Comparison of ENCODE assay signal across 2 cellular contexts in the genomic region with DNA sequence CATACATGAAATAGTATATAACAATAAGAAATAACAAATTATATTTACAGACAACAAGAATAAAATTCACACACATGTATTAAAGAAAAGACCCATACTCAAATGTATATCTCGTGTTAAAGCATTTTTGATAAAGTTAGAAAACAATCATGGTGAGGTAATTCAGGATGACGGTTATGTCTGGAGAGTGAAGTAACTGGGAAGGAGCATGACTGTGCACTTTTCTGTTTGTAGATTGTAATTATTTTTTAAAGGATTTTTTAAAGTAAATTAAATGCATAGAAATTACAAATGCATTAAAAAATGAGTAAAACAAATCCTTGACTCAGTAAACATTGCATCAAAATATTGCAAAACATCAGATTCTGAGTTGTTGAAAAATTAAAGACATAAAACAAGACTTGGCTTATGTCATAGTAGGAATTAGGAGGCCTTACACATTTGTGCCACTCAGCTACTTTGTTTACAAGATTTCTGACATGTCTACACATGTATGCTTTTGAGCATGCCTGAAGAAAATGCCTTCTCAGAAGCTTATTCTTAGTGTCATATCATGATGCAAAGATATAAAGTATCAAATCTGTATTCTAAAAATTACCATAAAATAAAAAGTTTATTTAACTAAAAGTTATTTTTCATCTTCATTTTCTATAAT.
TF ChIP-seq lines count a peak whose summit lies in the region.

No MANE protein-coding gene starts in this region.

TF ChIP-seq in HCT116, 20 proteins besides CTCF, POLR2A, EP300 and RAD21 (continued from another document):
- TF ChIP-seq EGR1 (IDR thresholded peaks at IDR 0.05; ENCODE audit: low read depth) (no peak), YY1 (IDR thresholded peaks at IDR 0.05; ENCODE audit: extremely low read depth, insufficient replicate concordance, low read depth, low read length) (no peak), SP1 (IDR thresholded peaks at IDR 0.05; ENCODE audit: low read depth) (no peak), CEBPB (IDR thresholded peaks at IDR 0.05; ENCODE audit: low read depth) (no peak), EZH2phosphoT487 (IDR thresholded peaks at IDR 0.05; ENCODE audit: borderline replicate concordance) (no peak), EZH2 (IDR thresholded peaks at IDR 0.05) (no peak), TCF7L2 (IDR thresholded peaks at IDR 0.05; ENCODE audit: borderline replicate concordance, extremely low read depth, insufficient read depth, insufficient read length) (no peak), CBX3 (IDR thresholded peaks at IDR 0.05; ENCODE audit: low read depth) (no peak), ZNF274 (IDR thresholded peaks at IDR 0.05; ENCODE audit: low read depth, low read length) (no peak)
- TF ChIP-seq, protein P1, sequence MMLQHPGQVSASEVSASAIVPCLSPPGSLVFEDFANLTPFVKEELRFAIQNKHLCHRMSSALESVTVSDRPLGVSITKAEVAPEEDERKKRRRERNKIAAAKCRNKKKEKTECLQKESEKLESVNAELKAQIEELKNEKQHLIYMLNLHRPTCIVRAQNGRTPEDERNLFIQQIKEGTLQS (IDR thresholded peaks at IDR 0.05), result no peak
- TF ChIP-seq, protein P2, sequence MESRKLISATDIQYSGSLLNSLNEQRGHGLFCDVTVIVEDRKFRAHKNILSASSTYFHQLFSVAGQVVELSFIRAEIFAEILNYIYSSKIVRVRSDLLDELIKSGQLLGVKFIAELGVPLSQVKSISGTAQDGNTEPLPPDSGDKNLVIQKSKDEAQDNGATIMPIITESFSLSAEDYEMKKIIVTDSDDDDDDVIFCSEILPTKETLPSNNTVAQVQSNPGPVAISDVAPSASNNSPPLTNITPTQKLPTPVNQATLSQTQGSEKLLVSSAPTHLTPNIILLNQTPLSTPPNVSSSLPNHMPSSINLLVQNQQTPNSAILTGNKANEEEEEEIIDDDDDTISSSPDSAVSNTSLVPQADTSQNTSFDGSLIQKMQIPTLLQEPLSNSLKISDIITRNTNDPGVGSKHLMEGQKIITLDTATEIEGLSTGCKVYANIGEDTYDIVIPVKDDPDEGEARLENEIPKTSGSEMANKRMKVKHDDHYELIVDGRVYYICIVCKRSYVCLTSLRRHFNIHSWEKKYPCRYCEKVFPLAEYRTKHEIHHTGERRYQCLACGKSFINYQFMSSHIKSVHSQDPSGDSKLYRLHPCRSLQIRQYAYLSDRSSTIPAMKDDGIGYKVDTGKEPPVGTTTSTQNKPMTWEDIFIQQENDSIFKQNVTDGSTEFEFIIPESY (IDR thresholded peaks at IDR 0.05; ENCODE audit: extremely low read depth, insufficient replicate concordance, low read length), result no peak
- TF ChIP-seq, protein P3, sequence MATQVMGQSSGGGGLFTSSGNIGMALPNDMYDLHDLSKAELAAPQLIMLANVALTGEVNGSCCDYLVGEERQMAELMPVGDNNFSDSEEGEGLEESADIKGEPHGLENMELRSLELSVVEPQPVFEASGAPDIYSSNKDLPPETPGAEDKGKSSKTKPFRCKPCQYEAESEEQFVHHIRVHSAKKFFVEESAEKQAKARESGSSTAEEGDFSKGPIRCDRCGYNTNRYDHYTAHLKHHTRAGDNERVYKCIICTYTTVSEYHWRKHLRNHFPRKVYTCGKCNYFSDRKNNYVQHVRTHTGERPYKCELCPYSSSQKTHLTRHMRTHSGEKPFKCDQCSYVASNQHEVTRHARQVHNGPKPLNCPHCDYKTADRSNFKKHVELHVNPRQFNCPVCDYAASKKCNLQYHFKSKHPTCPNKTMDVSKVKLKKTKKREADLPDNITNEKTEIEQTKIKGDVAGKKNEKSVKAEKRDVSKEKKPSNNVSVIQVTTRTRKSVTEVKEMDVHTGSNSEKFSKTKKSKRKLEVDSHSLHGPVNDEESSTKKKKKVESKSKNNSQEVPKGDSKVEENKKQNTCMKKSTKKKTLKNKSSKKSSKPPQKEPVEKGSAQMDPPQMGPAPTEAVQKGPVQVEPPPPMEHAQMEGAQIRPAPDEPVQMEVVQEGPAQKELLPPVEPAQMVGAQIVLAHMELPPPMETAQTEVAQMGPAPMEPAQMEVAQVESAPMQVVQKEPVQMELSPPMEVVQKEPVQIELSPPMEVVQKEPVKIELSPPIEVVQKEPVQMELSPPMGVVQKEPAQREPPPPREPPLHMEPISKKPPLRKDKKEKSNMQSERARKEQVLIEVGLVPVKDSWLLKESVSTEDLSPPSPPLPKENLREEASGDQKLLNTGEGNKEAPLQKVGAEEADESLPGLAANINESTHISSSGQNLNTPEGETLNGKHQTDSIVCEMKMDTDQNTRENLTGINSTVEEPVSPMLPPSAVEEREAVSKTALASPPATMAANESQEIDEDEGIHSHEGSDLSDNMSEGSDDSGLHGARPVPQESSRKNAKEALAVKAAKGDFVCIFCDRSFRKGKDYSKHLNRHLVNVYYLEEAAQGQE (IDR thresholded peaks at IDR 0.05; ENCODE audit: low read depth), result no peak

TF ChIP-seq in K562, 482 proteins besides CTCF, POLR2A, EP300 and RAD21 (continued from another document):
- TF ChIP-seq, protein P4, sequence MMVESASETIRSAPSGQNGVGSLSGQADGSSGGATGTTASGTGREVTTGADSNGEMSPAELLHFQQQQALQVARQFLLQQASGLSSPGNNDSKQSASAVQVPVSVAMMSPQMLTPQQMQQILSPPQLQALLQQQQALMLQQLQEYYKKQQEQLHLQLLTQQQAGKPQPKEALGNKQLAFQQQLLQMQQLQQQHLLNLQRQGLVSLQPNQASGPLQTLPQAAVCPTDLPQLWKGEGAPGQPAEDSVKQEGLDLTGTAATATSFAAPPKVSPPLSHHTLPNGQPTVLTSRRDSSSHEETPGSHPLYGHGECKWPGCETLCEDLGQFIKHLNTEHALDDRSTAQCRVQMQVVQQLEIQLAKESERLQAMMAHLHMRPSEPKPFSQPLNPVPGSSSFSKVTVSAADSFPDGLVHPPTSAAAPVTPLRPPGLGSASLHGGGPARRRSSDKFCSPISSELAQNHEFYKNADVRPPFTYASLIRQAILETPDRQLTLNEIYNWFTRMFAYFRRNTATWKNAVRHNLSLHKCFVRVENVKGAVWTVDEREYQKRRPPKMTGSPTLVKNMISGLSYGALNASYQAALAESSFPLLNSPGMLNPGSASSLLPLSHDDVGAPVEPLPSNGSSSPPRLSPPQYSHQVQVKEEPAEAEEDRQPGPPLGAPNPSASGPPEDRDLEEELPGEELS (CRISPR knock-in tag; IDR thresholded peaks at IDR 0.05; ENCODE audit: borderline replicate concordance), result no peak
- TF ChIP-seq ZNF780A (CRISPR knock-in tag; IDR thresholded peaks at IDR 0.05), result no peak
